Comparison of ENCODE assay signal across 10 cellular contexts in genomic region chr10:48523212-48523819, GRCh38.
DNase-seq lines count a peak whose midpoint lies in the region; ATAC-seq and TF ChIP-seq lines count a peak whose summit lies in the region.
"Had no signal": no experiment of that assay in that cellular context is flagged by ENCODE, and none has a peak within 500 bp of the region (broad histone marks: within the 10 kb centered on the region; RNA-seq: fewer than 3 reads in every experiment).

No MANE protein-coding gene starts in this region.

- no peak overlapping the region for H3K27ac Mint-ChIP-seq in chondrocyte (ENCODE audit: unreplicated experiment)

- H3K9me3 Mint-ChIP-seq in chondrocyte (ENCODE audit: low read depth), result peaks cover 2% of the 10 kb centered on the region

- TF ChIP-seq CTCF in chondrocyte (IDR thresholded peaks at IDR 0.05) (peak; percentile 23), suprapubic skin (IDR thresholded peaks at IDR 0.05) (no peak)

- no peaks in the 10 kb centered on the region for H3K27me3 Mint-ChIP-seq in chondrocyte (ENCODE audit: low read depth)

- H3K27me3 ChIP-seq in HUES48 (ENCODE audit: control insufficient read depth, insufficient read depth, low read length) (peaks cover 7% of the 10 kb centered on the region), suprapubic skin (peaks cover 45% of the 10 kb centered on the region)

- ATAC-seq in HG02610 (IDR thresholded peaks at IDR 0.05; ENCODE audit: unreplicated experiment) (no peak), HG02571 (IDR thresholded peaks at IDR 0.05; ENCODE audit: unreplicated experiment) (no peak), HG03432 (IDR thresholded peaks at IDR 0.05; ENCODE audit: unreplicated experiment) (no peak)

- peaks cover 36% of the 10 kb centered on the region for H3K4me1 Mint-ChIP-seq in chondrocyte (ENCODE audit: low read depth)

- H3K4me1 ChIP-seq in HUES48 (ENCODE audit: control insufficient read depth, insufficient read depth, low read length) (peaks cover 29% of the 10 kb centered on the region), suprapubic skin (peaks cover 16% of the 10 kb centered on the region)

- H3K9me3 ChIP-seq in HUES48 (ENCODE audit: control insufficient read depth, insufficient read depth, low read length), result no peaks in the 10 kb centered on the region
- no peaks in the 10 kb centered on the region for H3K9me3 ChIP-seq in suprapubic skin

- no peak for TF ChIP-seq EP300 in suprapubic skin (IDR thresholded peaks at IDR 0.05)

- peak overlapping the region; percentile 46; the same call in 1 of the 2 replicates for H3K9ac ChIP-seq in HUES48 (ENCODE audit: low read depth, low read length)

- H3K27ac ChIP-seq in HUES48 (ENCODE audit: low read depth, low read length), result peak overlapping the region; percentile 39
- H3K27ac ChIP-seq in suprapubic skin, result no peak overlapping the region

- 22% methylated on average over 10 of the region's 47 CpGs for WGBS in suprapubic skin

- TF ChIP-seq POLR2A in suprapubic skin (IDR thresholded peaks at IDR 0.05), result no peak

- no peak for DNase-seq in chondrocyte (ENCODE audit: low spot score)
- DNase-seq in left kidney (ENCODE audit: low read depth, low spot score), result peak; percentile 77
- peak in 1 of 2 donors; percentile 78 for DNase-seq in suprapubic skin (ENCODE audit: low spot score in 2 of 2)
- no peak for DNase-seq in COLO829 (ENCODE audit: low spot score)
- DNase-seq: midbrain, NCI-H524 had no signal

- H3K4me3 Mint-ChIP-seq in chondrocyte (ENCODE audit: unreplicated experiment), result peak overlapping the region; percentile 65

- H3K4me3 ChIP-seq in HUES48 (ENCODE audit: low read depth, low read length) (peak overlapping the region; percentile 83), suprapubic skin (peak overlapping the region; percentile 51)

- H3K36me3 ChIP-seq in HUES48 (ENCODE audit: control insufficient read depth, insufficient read depth, low read length) (no peaks in the 10 kb centered on the region), suprapubic skin (no peaks in the 10 kb centered on the region)

- no peaks in the 10 kb centered on the region for H3K36me3 Mint-ChIP-seq in chondrocyte (ENCODE audit: low read depth)
